ENCODE assay signal across 8 cellular contexts in genomic region chr10:51422311-51423120, GRCh38.
DNase-seq lines count a peak whose midpoint lies in the region; ATAC-seq, FAIRE-seq and TF ChIP-seq lines count a peak whose summit lies in the region.

No MANE protein-coding gene starts in this region.

- H3K4me3 ChIP-seq in choroid plexus epithelial cell (ENCODE audit: low read depth, low read length): no peak overlapping the region
- no peak overlapping the region for H3K4me3 ChIP-seq in left lung

- FAIRE-seq in RCC 7860 (lab: Jason Lieb, UNC): peak; percentile 16

- ATAC-seq in GM18508 (IDR thresholded peaks at IDR 0.05; ENCODE audit: insufficient read depth, unreplicated experiment) (peak; percentile 53), HG03045 (IDR thresholded peaks at IDR 0.05; ENCODE audit: unreplicated experiment) (peak; percentile 53), left lung (peak; percentile 95)

- no peak overlapping the region for H3K27ac ChIP-seq in C4-2B
- peak overlapping the region in 1 of 2 donors; percentile 10 for H3K27ac ChIP-seq in left lung

- H3K36me3 ChIP-seq in left lung: no peaks in the 10 kb centered on the region

- H3K9me3 ChIP-seq in left lung: no peaks in the 10 kb centered on the region

- peak; percentile 5 for DNase-seq in RCC 7860 (ENCODE audit: low spot score)
- DNase-seq in choroid plexus epithelial cell (ENCODE audit: low read depth): peak; percentile 84
- no peak for DNase-seq in left lung
- DNase-seq in superior temporal gyrus (ENCODE audit: extremely low spot score): peak; percentile 80
- DNase-seq in effector CD8-positive, alpha-beta T cell (lab: John Stamatoyannopoulos, UW): no peak

- TF ChIP-seq CTCF in C4-2B (conservative IDR thresholded peaks at IDR 0.05) (peak; percentile 88), choroid plexus epithelial cell (conservative IDR thresholded peaks at IDR 0.05; ENCODE audit: low read depth, low read length) (peak; percentile 89), left lung (IDR thresholded peaks at IDR 0.05) (peak; percentile 55 to 67)

- H3K4me1 ChIP-seq in left lung: peaks cover 0 to 7% of the 10 kb centered on the region in 2 donors

- no peaks in the 10 kb centered on the region for H3K27me3 ChIP-seq in left lung

- intact Hi-C loops in left lung (cut with DNase I): no loop called here

Comparison
In these comparisons a context has a peak if more than half of its experiments do, and no peak if none do; other contexts are left out.
1. DNase-seq: peak in RCC 7860 (single experiment), choroid plexus epithelial cell (single experiment) and superior temporal gyrus (single experiment); none in left lung (0 of 2) and effector CD8-positive, alpha-beta T cell (single experiment).
2. Peak in every context shown above with its lines, with median percentiles within 50 percentile points of each other: CTCF ChIP-seq and ATAC-seq.